Comparison of ENCODE assay signal across 1 cellular context in the genomic region with DNA sequence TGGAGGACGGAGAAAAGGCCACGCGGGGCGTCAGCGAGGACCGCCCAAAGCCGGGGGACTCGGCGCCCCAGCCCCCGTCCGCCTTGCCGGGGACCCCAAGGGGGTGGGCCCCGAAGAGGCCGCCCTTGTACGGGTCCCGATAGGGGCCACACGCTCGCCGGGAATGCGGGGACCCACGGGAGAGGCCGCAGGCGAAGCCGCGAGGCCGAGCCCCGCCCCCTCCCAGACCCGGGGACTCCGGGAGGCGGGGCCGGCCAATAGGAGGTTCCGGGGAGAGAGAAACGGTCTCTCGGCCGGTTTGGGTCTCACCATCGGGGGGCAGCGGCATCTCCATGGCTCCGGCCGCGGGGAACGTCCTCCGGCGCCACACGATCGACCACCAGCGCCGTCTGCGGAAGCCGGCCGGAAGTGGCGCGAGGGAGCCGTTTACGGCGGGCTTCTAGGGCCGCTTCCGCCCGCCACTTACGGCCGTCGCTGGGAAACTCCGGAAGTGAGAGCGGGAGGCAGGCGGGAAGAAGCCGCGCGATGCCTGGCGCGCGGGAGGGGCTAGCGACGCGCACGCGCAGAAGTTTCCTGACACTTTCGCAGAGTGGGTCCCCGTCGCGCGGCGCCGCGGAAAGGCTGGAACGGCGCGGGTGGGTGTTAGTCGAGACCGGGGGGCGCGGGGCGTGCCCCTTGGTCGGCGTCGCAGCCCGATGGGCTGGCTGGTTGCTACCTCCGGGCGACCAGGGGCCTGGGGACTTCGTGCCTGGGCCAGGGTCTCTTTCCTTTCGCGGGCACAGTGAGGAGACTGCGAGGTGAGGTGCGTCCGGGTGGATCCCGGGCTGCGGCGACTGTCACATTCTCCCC.
A peak's percentile ranks its signal among the peaks of the same experiment; 100 is the strongest.
TF ChIP-seq lines count a peak whose summit lies in the region.

A gene with protein sequence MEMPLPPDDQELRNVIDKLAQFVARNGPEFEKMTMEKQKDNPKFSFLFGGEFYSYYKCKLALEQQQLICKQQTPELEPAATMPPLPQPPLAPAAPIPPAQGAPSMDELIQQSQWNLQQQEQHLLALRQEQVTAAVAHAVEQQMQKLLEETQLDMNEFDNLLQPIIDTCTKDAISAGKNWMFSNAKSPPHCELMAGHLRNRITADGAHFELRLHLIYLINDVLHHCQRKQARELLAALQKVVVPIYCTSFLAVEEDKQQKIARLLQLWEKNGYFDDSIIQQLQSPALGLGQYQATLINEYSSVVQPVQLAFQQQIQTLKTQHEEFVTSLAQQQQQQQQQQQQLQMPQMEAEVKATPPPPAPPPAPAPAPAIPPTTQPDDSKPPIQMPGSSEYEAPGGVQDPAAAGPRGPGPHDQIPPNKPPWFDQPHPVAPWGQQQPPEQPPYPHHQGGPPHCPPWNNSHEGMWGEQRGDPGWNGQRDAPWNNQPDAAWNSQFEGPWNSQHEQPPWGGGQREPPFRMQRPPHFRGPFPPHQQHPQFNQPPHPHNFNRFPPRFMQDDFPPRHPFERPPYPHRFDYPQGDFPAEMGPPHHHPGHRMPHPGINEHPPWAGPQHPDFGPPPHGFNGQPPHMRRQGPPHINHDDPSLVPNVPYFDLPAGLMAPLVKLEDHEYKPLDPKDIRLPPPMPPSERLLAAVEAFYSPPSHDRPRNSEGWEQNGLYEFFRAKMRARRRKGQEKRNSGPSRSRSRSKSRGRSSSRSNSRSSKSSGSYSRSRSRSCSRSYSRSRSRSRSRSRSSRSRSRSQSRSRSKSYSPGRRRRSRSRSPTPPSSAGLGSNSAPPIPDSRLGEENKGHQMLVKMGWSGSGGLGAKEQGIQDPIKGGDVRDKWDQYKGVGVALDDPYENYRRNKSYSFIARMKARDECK (minus strand): TSS at position 393 of the 849 bp plus-strand sequence. CDS start 59 bp downstream, at position 334.

TF ChIP-seq in SK-N-SH, 30 proteins besides CTCF, POLR2A, EP300 and RAD21 (continued from another document):
- TF ChIP-seq, protein P1, sequence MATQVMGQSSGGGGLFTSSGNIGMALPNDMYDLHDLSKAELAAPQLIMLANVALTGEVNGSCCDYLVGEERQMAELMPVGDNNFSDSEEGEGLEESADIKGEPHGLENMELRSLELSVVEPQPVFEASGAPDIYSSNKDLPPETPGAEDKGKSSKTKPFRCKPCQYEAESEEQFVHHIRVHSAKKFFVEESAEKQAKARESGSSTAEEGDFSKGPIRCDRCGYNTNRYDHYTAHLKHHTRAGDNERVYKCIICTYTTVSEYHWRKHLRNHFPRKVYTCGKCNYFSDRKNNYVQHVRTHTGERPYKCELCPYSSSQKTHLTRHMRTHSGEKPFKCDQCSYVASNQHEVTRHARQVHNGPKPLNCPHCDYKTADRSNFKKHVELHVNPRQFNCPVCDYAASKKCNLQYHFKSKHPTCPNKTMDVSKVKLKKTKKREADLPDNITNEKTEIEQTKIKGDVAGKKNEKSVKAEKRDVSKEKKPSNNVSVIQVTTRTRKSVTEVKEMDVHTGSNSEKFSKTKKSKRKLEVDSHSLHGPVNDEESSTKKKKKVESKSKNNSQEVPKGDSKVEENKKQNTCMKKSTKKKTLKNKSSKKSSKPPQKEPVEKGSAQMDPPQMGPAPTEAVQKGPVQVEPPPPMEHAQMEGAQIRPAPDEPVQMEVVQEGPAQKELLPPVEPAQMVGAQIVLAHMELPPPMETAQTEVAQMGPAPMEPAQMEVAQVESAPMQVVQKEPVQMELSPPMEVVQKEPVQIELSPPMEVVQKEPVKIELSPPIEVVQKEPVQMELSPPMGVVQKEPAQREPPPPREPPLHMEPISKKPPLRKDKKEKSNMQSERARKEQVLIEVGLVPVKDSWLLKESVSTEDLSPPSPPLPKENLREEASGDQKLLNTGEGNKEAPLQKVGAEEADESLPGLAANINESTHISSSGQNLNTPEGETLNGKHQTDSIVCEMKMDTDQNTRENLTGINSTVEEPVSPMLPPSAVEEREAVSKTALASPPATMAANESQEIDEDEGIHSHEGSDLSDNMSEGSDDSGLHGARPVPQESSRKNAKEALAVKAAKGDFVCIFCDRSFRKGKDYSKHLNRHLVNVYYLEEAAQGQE (IDR thresholded peaks at IDR 0.05; ENCODE audit: low read depth, low read length): peak; percentile 4; the same call in 1 of the 2 replicates
TF ChIP-seq in SK-N-SH: peak in this region for 12.
